ENCODE assay signal across 8 cellular contexts in the genomic region with DNA sequence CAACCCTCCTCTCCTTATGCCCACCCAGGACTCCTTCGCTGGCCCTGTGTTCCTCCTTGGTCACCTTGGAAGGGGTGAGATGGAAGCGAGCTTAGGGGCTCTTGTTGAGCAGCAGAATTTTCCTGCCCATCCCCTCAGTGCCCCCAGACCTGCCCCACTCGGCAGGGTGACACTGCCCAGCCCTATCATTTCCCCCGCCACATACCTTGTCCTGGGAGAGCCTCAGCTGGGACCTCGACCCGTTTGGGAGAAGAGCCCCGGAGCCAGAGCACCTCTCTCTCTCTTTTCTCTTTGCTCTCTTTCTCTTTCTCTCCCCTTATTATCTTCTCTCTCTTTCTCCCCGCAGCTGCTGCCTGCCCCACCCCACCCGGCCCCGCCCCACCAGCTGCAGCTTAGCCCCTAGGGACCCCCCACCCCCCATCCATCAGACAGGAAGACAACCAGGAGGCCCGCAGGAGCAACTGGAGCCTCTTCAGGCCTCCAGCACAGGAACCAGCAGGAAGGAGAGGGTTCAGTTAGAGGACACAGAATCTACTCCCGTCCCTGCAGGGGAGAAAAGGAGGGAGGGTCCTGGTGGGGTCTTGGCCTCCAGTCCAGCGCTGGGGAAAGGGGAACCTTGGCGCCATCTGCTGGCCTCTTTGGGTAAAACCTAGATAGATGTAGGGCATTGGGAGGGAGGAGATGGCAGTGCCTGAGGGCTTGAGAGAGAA. TPM values are rescaled to one million over a fixed set of nuclear protein-coding genes. Genes with fewer than 3 reads are reported as not detected.
DNase-seq lines count a peak whose midpoint lies in the region; ATAC-seq and TF ChIP-seq lines count a peak whose summit lies in the region.

No MANE protein-coding gene starts in this region.

- WGBS in endodermal cell (ENCODE audit: insufficient coverage in 1 of 2, insufficient read length in 1 of 2), 2 experiments: 37 to 39% methylated on average over 3 to 12 of the region's 14 CpGs

- H3K9me3 Mint-ChIP-seq in activated CD8-positive, alpha-beta T cell treated with anti-CD3 and anti-CD28 coated beads, Interleukin-2, amount 10 ng/mL, durations not matched to agents 7 days and 5 days (ENCODE audit: insufficient read depth): no peaks in the 10 kb centered on the region
- H3K9me3 Mint-ChIP-seq in endodermal cell: no peaks in the 10 kb centered on the region

- no peak overlapping the region for H3K4me3 ChIP-seq in BJ (ENCODE audit: low read depth, low read length)
- H3K4me3 ChIP-seq in endodermal cell (ENCODE audit: low read length): no peak overlapping the region

- TF ChIP-seq CTCF in BJ (IDR thresholded peaks at IDR 0.05; ENCODE audit: insufficient read depth, low read depth, low read length) (peak; percentile 87), endodermal cell (conservative IDR thresholded peaks at IDR 0.05) (peak; percentile 89)

- CTCF ChIA-PET in BJ (lab: Yijun Ruan, JAX) (interaction anchor here (0.6 to 6.7 kb wide), 31 partner anchors 9 to 472 kb away, joined by 3 to 53 read pairs (median 4); a partner anchor contains a TSS), HEK293T (lab: Yijun Ruan, JAX) (interaction anchor here (0.6 to 1.6 kb wide), 10 partner anchors 9 to 762 kb away, joined by 3 to 6 read pairs (median 4); no protein-coding TSS in a partner anchor)
- CTCF ChIA-PET in activated CD8-positive, alpha-beta T cell treated with anti-CD3 and anti-CD28 coated beads, Interleukin-2, amount 10 ng/mL, durations not matched to agents 7 days and 5 days (lab: Charles Lee): interaction anchor here (0.7 to 6.7 kb wide), 17 partner anchors 9 to 472 kb away, joined by 3 to 72 read pairs (median 4); a partner anchor contains a TSS

- no peaks in the 10 kb centered on the region; the same call in 1 of the 2 replicates for H3K36me3 ChIP-seq in BJ (ENCODE audit: control insufficient read depth, insufficient read depth, low read length)
- H3K36me3 ChIP-seq in endodermal cell (ENCODE audit: control insufficient read depth, insufficient read depth, low read length): no peaks in the 10 kb centered on the region

- peak; percentile 61 for ATAC-seq in activated CD8-positive, alpha-beta T cell treated with anti-CD3 and anti-CD28 coated beads, Interleukin-2, amount 10 ng/mL, durations not matched to agents 7 days and 5 days
- no peak for ATAC-seq in GM21619 (IDR thresholded peaks at IDR 0.05; ENCODE audit: unreplicated experiment)

- POLR2A ChIA-PET in BJ (lab: Charles Lee): no interaction called here
- POLR2A ChIA-PET in HEK293T (lab: Yijun Ruan, JAX): no interaction called here
- POLR2A ChIA-PET in activated CD8-positive, alpha-beta T cell treated with anti-CD3 and anti-CD28 coated beads, Interleukin-2, amount 10 ng/mL, durations not matched to agents 7 days and 5 days (lab: Charles Lee): no interaction called here

- peaks cover 10% of the 10 kb centered on the region for H3K4me1 Mint-ChIP-seq in activated CD8-positive, alpha-beta T cell treated with anti-CD3 and anti-CD28 coated beads, Interleukin-2, amount 10 ng/mL, durations not matched to agents 7 days and 5 days (ENCODE audit: low read depth)
- H3K4me1 Mint-ChIP-seq in endodermal cell: peaks cover 25% of the 10 kb centered on the region

- no peak for DNase-seq in BJ (ENCODE audit: low read depth)
- DNase-seq in HEK293T (ENCODE audit: extremely low spot score): peak; percentile 89
- DNase-seq in NCI-H774 (lab: John Stamatoyannopoulos, UW): peak; percentile 51
- DNase-seq in activated CD8-positive, alpha-beta T cell treated with anti-CD3 and anti-CD28 coated beads, Interleukin-2, amount 10 ng/mL, durations not matched to agents 7 days and 5 days: peak; percentile 74
- peak; percentile 98 for DNase-seq in endodermal cell
- peak; percentile 53 for DNase-seq in midbrain (lab: John Stamatoyannopoulos, UW)
- peak; percentile 87 for DNase-seq in stimulated activated CD8-positive, alpha-beta memory T cell treated with anti-CD3 and anti-CD28 coated beads, Interleukin-4, amount 100 ng/mL, for 48 hours

- no peak overlapping the region for H3K27ac Mint-ChIP-seq in activated CD8-positive, alpha-beta T cell treated with anti-CD3 and anti-CD28 coated beads, Interleukin-2, amount 10 ng/mL, durations not matched to agents 7 days and 5 days
- H3K27ac Mint-ChIP-seq in endodermal cell: no peak overlapping the region

- no peak overlapping the region for H3K9ac ChIP-seq in endodermal cell (ENCODE audit: extremely low read depth, low read length, poor library complexity, severe bottlenecking)

- peaks cover 7% of the 10 kb centered on the region for H3K27me3 ChIP-seq in BJ (ENCODE audit: control insufficient read depth, insufficient read depth, low read length)
- peaks cover 30% of the 10 kb centered on the region for H3K27me3 ChIP-seq in endodermal cell (ENCODE audit: control insufficient read depth, insufficient read depth, low read length, poor library complexity, severe bottlenecking)

- no peaks in the 10 kb centered on the region for H3K9me3 ChIP-seq in endodermal cell (ENCODE audit: control insufficient read depth, low read length)

- H3K27me3 Mint-ChIP-seq in activated CD8-positive, alpha-beta T cell treated with anti-CD3 and anti-CD28 coated beads, Interleukin-2, amount 10 ng/mL, durations not matched to agents 7 days and 5 days (ENCODE audit: low read depth): peaks cover 45% of the 10 kb centered on the region
- H3K27me3 Mint-ChIP-seq in endodermal cell (ENCODE audit: insufficient read depth): peaks cover 59% of the 10 kb centered on the region

- H3K27ac ChIP-seq in endodermal cell (ENCODE audit: low read depth, low read length): peak overlapping the region; percentile 68

- peaks cover 6% of the 10 kb centered on the region for H3K4me1 ChIP-seq in endodermal cell (ENCODE audit: control insufficient read depth, insufficient read depth, low read length)

- no peaks in the 10 kb centered on the region for H3K36me3 Mint-ChIP-seq in activated CD8-positive, alpha-beta T cell treated with anti-CD3 and anti-CD28 coated beads, Interleukin-2, amount 10 ng/mL, durations not matched to agents 7 days and 5 days (ENCODE audit: low read depth)
- no peaks in the 10 kb centered on the region for H3K36me3 Mint-ChIP-seq in endodermal cell (ENCODE audit: low read depth)

- no peak overlapping the region for H3K4me3 Mint-ChIP-seq in activated CD8-positive, alpha-beta T cell treated with anti-CD3 and anti-CD28 coated beads, Interleukin-2, amount 10 ng/mL, durations not matched to agents 7 days and 5 days
- peak overlapping the region; percentile 59 for H3K4me3 Mint-ChIP-seq in endodermal cell

TF ChIP-seq in HEK293T, 16 proteins besides CTCF, POLR2A, EP300 and RAD21 (continues in another document):
- TF ChIP-seq ARNT (IDR thresholded peaks at IDR 0.05): no peak
- TF ChIP-seq ELF4 (IDR thresholded peaks at IDR 0.05): no peak
- TF ChIP-seq ZNF384 (IDR thresholded peaks at IDR 0.05): no peak
- TF ChIP-seq LEF1 (IDR thresholded peaks at IDR 0.05; ENCODE audit: borderline replicate concordance): no peak
- TF ChIP-seq CTBP1 (IDR thresholded peaks at IDR 0.05; ENCODE audit: borderline replicate concordance): no peak
- TF ChIP-seq BHLHE40 (IDR thresholded peaks at IDR 0.05; ENCODE audit: borderline replicate concordance): no peak
- no peak for TF ChIP-seq NFRKB (IDR thresholded peaks at IDR 0.05)
- TF ChIP-seq SUZ12 (IDR thresholded peaks at IDR 0.05): no peak
- TF ChIP-seq FOXM1 (IDR thresholded peaks at IDR 0.05; ENCODE audit: borderline replicate concordance): no peak
- no peak for TF ChIP-seq FOXK2 (IDR thresholded peaks at IDR 0.05)
- TF ChIP-seq SP1 (IDR thresholded peaks at IDR 0.05): no peak
- no peak for TF ChIP-seq FOXA1 (IDR thresholded peaks at IDR 0.05)
- TF ChIP-seq L3MBTL2 (conservative IDR thresholded peaks at IDR 0.05): no peak
- TF ChIP-seq HDGF (IDR thresholded peaks at IDR 0.05; ENCODE audit: borderline replicate concordance): no peak

RNA-seq across cellular contexts. Expression of a gene that starts 1.6 kb away (rescaled TPM):
- polyA plus RNA-seq in BJ (2011; rRNA removed): 1.1 and 1.2 TPM in 2 replicates
- polyA minus RNA-seq in BJ (2011; rRNA and poly(A)+ RNA removed): 0.57 TPM in 2 replicates
- not detected for total RNA-seq in activated CD8-positive, alpha-beta T cell treated with anti-CD3 and anti-CD28 coated beads, Interleukin-2, amount 10 ng/mL, durations not matched to agents 7 days and 5 days
- total RNA-seq in endodermal cell: 1 to 10 TPM; 6.0 to 7.2 TPM
- 32.9 TPM for polyA plus RNA-seq in endodermal cell (2013, experiment 1 of 2)
- 26.5 TPM for polyA plus RNA-seq in endodermal cell (2013, experiment 2 of 2)

RNA-seq across cellular contexts. Expression of a gene that starts 13.9 kb away (rescaled TPM):
- not detected in 2 replicates for polyA plus RNA-seq in BJ (2011; rRNA removed)
- 0.21 TPM in 1 of 2 replicates, not detected in the other for polyA minus RNA-seq in BJ (2011; rRNA and poly(A)+ RNA removed)
- total RNA-seq in activated CD8-positive, alpha-beta T cell treated with anti-CD3 and anti-CD28 coated beads, Interleukin-2, amount 10 ng/mL, durations not matched to agents 7 days and 5 days: not detected
- total RNA-seq in endodermal cell: 1 to 10 TPM in 1 of 2 donors, not detected in 1; 1.2 TPM
- 2.5 TPM for polyA plus RNA-seq in endodermal cell (2013, experiment 1 of 2)
- polyA plus RNA-seq in endodermal cell (2013, experiment 2 of 2): 1.2 TPM

RNA-seq across cellular contexts. Expression of a gene that starts 28.8 kb away (rescaled TPM):
- 19.1 and 34.9 TPM in 2 replicates for polyA plus RNA-seq in BJ (2011; rRNA removed)
- 13.5 and 22.0 TPM in 2 replicates for polyA minus RNA-seq in BJ (2011; rRNA and poly(A)+ RNA removed)
- total RNA-seq in activated CD8-positive, alpha-beta T cell treated with anti-CD3 and anti-CD28 coated beads, Interleukin-2, amount 10 ng/mL, durations not matched to agents 7 days and 5 days: not detected
- total RNA-seq in endodermal cell: 10 to 100 TPM in 1 of 2 donors, 1 to 10 TPM in 1; 8.6 to 12.3 TPM
- polyA plus RNA-seq in endodermal cell (2013, experiment 1 of 2): 5.8 TPM
- 5.7 TPM for polyA plus RNA-seq in endodermal cell (2013, experiment 2 of 2)

RNA-seq across cellular contexts. Expression of a gene that starts 54.9 kb away (rescaled TPM):
- polyA plus RNA-seq in BJ (2011; rRNA removed): 20.7 and 31.8 TPM in 2 replicates
- polyA minus RNA-seq in BJ (2011; rRNA and poly(A)+ RNA removed): 16.8 and 24.8 TPM in 2 replicates
- 10 to 100 TPM; 78.3 to 78.9 TPM for total RNA-seq in activated CD8-positive, alpha-beta T cell treated with anti-CD3 and anti-CD28 coated beads, Interleukin-2, amount 10 ng/mL, durations not matched to agents 7 days and 5 days
- total RNA-seq in endodermal cell: 100 to 1,000 TPM in 1 of 2 donors, 10 to 100 TPM in 1; 91.4 to 112 TPM
- 39.8 TPM for polyA plus RNA-seq in endodermal cell (2013, experiment 1 of 2)
- 37.9 TPM for polyA plus RNA-seq in endodermal cell (2013, experiment 2 of 2)

RNA-seq across cellular contexts. Expression of a gene that starts 55.2 kb away (rescaled TPM):
- 71.8 and 75.3 TPM in 2 replicates for polyA plus RNA-seq in BJ (2011; rRNA removed)
- polyA minus RNA-seq in BJ (2011; rRNA and poly(A)+ RNA removed): 76.8 and 78.8 TPM in 2 replicates
- total RNA-seq in activated CD8-positive, alpha-beta T cell treated with anti-CD3 and anti-CD28 coated beads, Interleukin-2, amount 10 ng/mL, durations not matched to agents 7 days and 5 days: 100 to 1,000 TPM; 175 to 189 TPM
- total RNA-seq in endodermal cell: 100 to 1,000 TPM; 141 to 154 TPM
- 120 TPM for polyA plus RNA-seq in endodermal cell (2013, experiment 1 of 2)
- polyA plus RNA-seq in endodermal cell (2013, experiment 2 of 2): 113 TPM

Comparison
In these comparisons a context has a peak if more than half of its experiments do, and no peak if none do; other contexts are left out.
1. RNA of a gene that starts 1.6 kb away (total RNA-seq): 6.0 to 7.2 TPM in endodermal cell; not detected in activated CD8-positive, alpha-beta T cell treated with anti-CD3 and anti-CD28 coated beads, Interleukin-2, amount 10 ng/mL, durations not matched to agents 7 days and 5 days; every median in the first group is over 4 times any median in the second.
2. RNA of a gene that starts 28.8 kb away (total RNA-seq): 8.6 to 12.3 TPM in endodermal cell; not detected in activated CD8-positive, alpha-beta T cell treated with anti-CD3 and anti-CD28 coated beads, Interleukin-2, amount 10 ng/mL, durations not matched to agents 7 days and 5 days; every median in the first group is over 4 times any median in the second.